1 cellular context compared by ENCODE assay signal in the genomic region with DNA sequence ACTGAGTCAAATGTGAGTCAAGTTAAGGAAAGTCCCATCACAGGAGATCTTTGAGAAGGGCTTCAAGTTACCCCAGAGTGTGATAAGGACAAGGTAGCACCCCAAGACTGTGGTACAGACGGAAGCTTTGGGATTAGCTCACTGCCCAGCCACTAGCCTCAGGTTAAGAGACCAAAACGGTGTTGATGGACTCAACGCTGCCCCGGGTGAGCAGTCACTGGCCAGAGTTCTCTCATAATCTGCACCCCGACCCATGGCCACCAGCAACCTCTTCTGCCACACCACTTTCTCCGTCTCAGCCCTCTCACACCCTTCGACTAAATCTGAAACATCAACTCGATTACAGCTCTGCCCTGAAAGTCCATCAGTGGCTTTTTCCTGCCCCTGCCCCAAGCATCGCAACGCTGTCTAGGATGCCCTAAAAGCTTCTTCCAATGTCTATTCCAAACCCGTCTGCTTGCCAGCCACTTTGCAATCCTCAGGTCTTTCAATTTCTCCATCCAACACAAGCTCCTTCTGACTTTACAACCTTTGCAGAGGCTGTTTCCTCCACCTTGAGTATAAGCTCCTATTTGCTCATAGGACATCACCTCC.
TF ChIP-seq lines count a peak whose summit lies in the region.

No MANE protein-coding gene starts in this region.

TF ChIP-seq in HCT116, 20 proteins besides CTCF, POLR2A, EP300 and RAD21:
- TF ChIP-seq POLR2AphosphoS5 (IDR thresholded peaks at IDR 0.05; ENCODE audit: low read depth, low read length) (peak; percentile 40), ZFX (IDR thresholded peaks at IDR 0.05) (no peak)
